1 cellular context compared by ENCODE assay signal in the genomic region with DNA sequence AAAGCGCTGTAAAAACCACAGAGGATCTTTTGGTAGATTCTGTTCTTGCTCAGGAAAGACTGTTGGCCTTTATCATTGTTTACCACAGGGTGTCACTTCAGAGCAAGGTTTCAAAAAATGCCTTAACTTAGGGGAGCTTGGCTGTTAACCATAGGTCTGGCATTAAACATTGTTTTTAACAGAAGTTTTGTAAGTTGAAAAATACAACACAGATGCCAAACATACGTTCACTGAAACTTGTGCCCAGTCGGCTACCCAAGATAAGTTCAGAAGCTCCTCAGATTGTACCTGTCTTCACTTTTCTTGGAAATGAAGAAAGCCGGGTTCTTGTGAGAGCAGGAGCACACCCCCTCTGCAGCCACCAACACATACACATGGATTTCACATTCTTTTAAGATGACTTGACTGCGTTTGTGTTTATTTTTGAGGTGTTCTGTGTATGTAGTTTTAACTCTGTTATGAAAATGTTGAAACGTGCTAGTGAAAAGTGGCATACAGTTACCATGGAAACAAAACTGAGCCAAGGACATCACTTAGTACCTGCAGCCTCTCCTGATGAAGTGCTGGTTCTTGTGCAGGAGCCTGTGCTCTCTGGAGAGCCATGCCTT.
TF ChIP-seq lines count a peak whose summit lies in the region.

No MANE protein-coding gene starts in this region.

TF ChIP-seq in HepG2, 621 proteins besides CTCF, POLR2A, EP300 and RAD21 (continued from another document and continues in another):
- TF ChIP-seq, protein P1, sequence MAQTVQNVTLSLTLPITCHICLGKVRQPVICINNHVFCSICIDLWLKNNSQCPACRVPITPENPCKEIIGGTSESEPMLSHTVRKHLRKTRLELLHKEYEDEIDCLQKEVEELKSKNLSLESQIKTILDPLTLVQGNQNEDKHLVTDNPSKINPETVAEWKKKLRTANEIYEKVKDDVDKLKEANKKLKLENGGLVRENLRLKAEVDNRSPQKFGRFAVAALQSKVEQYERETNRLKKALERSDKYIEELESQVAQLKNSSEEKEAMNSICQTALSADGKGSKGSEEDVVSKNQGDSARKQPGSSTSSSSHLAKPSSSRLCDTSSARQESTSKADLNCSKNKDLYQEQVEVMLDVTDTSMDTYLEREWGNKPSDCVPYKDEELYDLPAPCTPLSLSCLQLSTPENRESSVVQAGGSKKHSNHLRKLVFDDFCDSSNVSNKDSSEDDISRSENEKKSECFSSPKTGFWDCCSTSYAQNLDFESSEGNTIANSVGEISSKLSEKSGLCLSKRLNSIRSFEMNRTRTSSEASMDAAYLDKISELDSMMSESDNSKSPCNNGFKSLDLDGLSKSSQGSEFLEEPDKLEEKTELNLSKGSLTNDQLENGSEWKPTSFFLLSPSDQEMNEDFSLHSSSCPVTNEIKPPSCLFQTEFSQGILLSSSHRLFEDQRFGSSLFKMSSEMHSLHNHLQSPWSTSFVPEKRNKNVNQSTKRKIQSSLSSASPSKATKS (CRISPR knock-in tag; IDR thresholded peaks at IDR 0.05), result no peak
- TF ChIP-seq ZFX (CRISPR knock-in tag; IDR thresholded peaks at IDR 0.05; ENCODE audit: low read depth) (no peak), TBL1XR1 (IDR thresholded peaks at IDR 0.05; ENCODE audit: borderline replicate concordance, low read length, partially characterized antibody) (no peak), FOXP1 (IDR thresholded peaks at IDR 0.05) (no peak), FOXP1 (CRISPR knock-in tag; IDR thresholded peaks at IDR 0.05) (0 out of 2 replicates have a peak, but pooled peaks have one; percentile 12), MATR3 (CRISPR knock-in tag; IDR thresholded peaks at IDR 0.05) (no peak), SAP130 (CRISPR knock-in tag; IDR thresholded peaks at IDR 0.05; ENCODE audit: low read depth) (peak; percentile 80; the same call in 1 of the 2 replicates), ESRRA (CRISPR knock-in tag; IDR thresholded peaks at IDR 0.05; ENCODE audit: low read depth) (no peak), AGO1 (IDR thresholded peaks at IDR 0.05; ENCODE audit: low read depth, low read length, poor library complexity, severe bottlenecking) (no peak), CENPT (CRISPR knock-in tag; IDR thresholded peaks at IDR 0.05; ENCODE audit: low read depth) (no peak), EED (CRISPR knock-in tag; IDR thresholded peaks at IDR 0.05) (no peak), NRL (CRISPR knock-in tag; IDR thresholded peaks at IDR 0.05; ENCODE audit: borderline replicate concordance) (no peak), MED1 (CRISPR knock-in tag; IDR thresholded peaks at IDR 0.05) (peak; percentile 21; the same call in 1 of the 2 replicates), ZNF274 (CRISPR knock-in tag; IDR thresholded peaks at IDR 0.05) (no peak), RELA (CRISPR knock-in tag; IDR thresholded peaks at IDR 0.05) (no peak), MTF2 (CRISPR knock-in tag; IDR thresholded peaks at IDR 0.05; ENCODE audit: borderline replicate concordance) (no peak), YEATS4 (CRISPR knock-in tag; IDR thresholded peaks at IDR 0.05; ENCODE audit: borderline replicate concordance) (0 out of 2 replicates have a peak, but pooled peaks have one; percentile 36), ZFP36 (IDR thresholded peaks at IDR 0.05; ENCODE audit: borderline replicate concordance, low read depth, low read length, partially characterized antibody) (peak; percentile 25), SKI (IDR thresholded peaks at IDR 0.05; ENCODE audit: partially characterized antibody) (no peak), RARA (CRISPR knock-in tag; IDR thresholded peaks at IDR 0.05) (0 out of 2 replicates have a peak, but pooled peaks have one; percentile 19), ZNF747 (CRISPR knock-in tag; IDR thresholded peaks at IDR 0.05; ENCODE audit: borderline replicate concordance) (no peak), ZNF251 (CRISPR knock-in tag; IDR thresholded peaks at IDR 0.05) (no peak), HOXA3 (CRISPR knock-in tag; IDR thresholded peaks at IDR 0.05) (peak; percentile 24; the same call in 1 of the 2 replicates), MXI1 (IDR thresholded peaks at IDR 0.05; ENCODE audit: borderline replicate concordance, low read depth, low read length) (peak; percentile 69; the same call in 1 of the 3 replicates), ZSCAN30 (CRISPR knock-in tag; IDR thresholded peaks at IDR 0.05) (no peak), ZNF451 (CRISPR knock-in tag; IDR thresholded peaks at IDR 0.05) (no peak), ZKSCAN5 (CRISPR knock-in tag; IDR thresholded peaks at IDR 0.05) (no peak), ZNF629 (CRISPR knock-in tag; conservative IDR thresholded peaks at IDR 0.05) (no peak)
- TF ChIP-seq, protein P2, sequence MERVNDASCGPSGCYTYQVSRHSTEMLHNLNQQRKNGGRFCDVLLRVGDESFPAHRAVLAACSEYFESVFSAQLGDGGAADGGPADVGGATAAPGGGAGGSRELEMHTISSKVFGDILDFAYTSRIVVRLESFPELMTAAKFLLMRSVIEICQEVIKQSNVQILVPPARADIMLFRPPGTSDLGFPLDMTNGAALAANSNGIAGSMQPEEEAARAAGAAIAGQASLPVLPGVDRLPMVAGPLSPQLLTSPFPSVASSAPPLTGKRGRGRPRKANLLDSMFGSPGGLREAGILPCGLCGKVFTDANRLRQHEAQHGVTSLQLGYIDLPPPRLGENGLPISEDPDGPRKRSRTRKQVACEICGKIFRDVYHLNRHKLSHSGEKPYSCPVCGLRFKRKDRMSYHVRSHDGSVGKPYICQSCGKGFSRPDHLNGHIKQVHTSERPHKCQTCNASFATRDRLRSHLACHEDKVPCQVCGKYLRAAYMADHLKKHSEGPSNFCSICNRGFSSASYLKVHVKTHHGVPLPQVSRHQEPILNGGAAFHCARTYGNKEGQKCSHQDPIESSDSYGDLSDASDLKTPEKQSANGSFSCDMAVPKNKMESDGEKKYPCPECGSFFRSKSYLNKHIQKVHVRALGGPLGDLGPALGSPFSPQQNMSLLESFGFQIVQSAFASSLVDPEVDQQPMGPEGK (CRISPR knock-in tag; IDR thresholded peaks at IDR 0.05), result 0 out of 2 replicates have a peak, but pooled peaks have one; percentile 15
- TF ChIP-seq, protein P3, sequence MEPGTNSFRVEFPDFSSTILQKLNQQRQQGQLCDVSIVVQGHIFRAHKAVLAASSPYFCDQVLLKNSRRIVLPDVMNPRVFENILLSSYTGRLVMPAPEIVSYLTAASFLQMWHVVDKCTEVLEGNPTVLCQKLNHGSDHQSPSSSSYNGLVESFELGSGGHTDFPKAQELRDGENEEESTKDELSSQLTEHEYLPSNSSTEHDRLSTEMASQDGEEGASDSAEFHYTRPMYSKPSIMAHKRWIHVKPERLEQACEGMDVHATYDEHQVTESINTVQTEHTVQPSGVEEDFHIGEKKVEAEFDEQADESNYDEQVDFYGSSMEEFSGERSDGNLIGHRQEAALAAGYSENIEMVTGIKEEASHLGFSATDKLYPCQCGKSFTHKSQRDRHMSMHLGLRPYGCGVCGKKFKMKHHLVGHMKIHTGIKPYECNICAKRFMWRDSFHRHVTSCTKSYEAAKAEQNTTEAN (CRISPR knock-in tag; conservative IDR thresholded peaks at IDR 0.05), result no peak
- TF ChIP-seq, protein P4, sequence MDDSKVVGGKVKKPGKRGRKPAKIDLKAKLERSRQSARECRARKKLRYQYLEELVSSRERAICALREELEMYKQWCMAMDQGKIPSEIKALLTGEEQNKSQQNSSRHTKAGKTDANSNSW (CRISPR knock-in tag; IDR thresholded peaks at IDR 0.05; ENCODE audit: borderline replicate concordance), result no peak
- TF ChIP-seq, protein P5, sequence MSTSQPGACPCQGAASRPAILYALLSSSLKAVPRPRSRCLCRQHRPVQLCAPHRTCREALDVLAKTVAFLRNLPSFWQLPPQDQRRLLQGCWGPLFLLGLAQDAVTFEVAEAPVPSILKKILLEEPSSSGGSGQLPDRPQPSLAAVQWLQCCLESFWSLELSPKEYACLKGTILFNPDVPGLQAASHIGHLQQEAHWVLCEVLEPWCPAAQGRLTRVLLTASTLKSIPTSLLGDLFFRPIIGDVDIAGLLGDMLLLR (CRISPR knock-in tag; IDR thresholded peaks at IDR 0.05), result no peak
- TF ChIP-seq, protein P6, sequence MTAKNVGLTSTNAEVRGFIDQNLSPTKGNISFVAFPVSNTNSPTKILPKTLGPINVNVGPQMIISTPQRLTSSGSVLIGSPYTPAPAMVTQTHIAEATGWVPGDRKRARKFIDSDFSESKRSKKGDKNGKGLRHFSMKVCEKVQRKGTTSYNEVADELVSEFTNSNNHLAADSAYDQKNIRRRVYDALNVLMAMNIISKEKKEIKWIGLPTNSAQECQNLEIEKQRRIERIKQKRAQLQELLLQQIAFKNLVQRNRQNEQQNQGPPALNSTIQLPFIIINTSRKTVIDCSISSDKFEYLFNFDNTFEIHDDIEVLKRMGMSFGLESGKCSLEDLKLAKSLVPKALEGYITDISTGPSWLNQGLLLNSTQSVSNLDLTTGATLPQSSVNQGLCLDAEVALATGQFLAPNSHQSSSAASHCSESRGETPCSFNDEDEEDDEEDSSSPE (CRISPR knock-in tag; IDR thresholded peaks at IDR 0.05), result peak; percentile 34; the same call in 1 of the 2 replicates
- TF ChIP-seq, protein P7, sequence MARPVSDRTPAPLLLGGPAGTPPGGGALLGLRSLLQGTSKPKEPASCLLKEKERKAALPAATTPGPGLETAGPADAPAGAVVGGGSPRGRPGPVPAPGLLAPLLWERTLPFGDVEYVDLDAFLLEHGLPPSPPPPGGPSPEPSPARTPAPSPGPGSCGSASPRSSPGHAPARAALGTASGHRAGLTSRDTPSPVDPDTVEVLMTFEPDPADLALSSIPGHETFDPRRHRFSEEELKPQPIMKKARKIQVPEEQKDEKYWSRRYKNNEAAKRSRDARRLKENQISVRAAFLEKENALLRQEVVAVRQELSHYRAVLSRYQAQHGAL (CRISPR knock-in tag; IDR thresholded peaks at IDR 0.05; ENCODE audit: not compliant biosample characterization), result no peak
- TF ChIP-seq, protein P8, sequence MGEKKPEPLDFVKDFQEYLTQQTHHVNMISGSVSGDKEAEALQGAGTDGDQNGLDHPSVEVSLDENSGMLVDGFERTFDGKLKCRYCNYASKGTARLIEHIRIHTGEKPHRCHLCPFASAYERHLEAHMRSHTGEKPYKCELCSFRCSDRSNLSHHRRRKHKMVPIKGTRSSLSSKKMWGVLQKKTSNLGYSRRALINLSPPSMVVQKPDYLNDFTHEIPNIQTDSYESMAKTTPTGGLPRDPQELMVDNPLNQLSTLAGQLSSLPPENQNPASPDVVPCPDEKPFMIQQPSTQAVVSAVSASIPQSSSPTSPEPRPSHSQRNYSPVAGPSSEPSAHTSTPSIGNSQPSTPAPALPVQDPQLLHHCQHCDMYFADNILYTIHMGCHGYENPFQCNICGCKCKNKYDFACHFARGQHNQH (CRISPR knock-in tag; IDR thresholded peaks at IDR 0.05), result 0 out of 2 replicates have a peak, but pooled peaks have one; percentile 19
- TF ChIP-seq, protein P9, sequence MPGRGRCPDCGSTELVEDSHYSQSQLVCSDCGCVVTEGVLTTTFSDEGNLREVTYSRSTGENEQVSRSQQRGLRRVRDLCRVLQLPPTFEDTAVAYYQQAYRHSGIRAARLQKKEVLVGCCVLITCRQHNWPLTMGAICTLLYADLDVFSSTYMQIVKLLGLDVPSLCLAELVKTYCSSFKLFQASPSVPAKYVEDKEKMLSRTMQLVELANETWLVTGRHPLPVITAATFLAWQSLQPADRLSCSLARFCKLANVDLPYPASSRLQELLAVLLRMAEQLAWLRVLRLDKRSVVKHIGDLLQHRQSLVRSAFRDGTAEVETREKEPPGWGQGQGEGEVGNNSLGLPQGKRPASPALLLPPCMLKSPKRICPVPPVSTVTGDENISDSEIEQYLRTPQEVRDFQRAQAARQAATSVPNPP (CRISPR knock-in tag; IDR thresholded peaks at IDR 0.05), result no peak
- TF ChIP-seq, protein P10, sequence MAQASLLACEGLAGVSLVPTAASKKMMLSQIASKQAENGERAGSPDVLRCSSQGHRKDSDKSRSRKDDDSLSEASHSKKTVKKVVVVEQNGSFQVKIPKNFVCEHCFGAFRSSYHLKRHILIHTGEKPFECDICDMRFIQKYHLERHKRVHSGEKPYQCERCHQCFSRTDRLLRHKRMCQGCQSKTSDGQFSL (CRISPR knock-in tag; IDR thresholded peaks at IDR 0.05), result 0 out of 2 replicates have a peak, but pooled peaks have one; percentile 27
- TF ChIP-seq, protein P11, sequence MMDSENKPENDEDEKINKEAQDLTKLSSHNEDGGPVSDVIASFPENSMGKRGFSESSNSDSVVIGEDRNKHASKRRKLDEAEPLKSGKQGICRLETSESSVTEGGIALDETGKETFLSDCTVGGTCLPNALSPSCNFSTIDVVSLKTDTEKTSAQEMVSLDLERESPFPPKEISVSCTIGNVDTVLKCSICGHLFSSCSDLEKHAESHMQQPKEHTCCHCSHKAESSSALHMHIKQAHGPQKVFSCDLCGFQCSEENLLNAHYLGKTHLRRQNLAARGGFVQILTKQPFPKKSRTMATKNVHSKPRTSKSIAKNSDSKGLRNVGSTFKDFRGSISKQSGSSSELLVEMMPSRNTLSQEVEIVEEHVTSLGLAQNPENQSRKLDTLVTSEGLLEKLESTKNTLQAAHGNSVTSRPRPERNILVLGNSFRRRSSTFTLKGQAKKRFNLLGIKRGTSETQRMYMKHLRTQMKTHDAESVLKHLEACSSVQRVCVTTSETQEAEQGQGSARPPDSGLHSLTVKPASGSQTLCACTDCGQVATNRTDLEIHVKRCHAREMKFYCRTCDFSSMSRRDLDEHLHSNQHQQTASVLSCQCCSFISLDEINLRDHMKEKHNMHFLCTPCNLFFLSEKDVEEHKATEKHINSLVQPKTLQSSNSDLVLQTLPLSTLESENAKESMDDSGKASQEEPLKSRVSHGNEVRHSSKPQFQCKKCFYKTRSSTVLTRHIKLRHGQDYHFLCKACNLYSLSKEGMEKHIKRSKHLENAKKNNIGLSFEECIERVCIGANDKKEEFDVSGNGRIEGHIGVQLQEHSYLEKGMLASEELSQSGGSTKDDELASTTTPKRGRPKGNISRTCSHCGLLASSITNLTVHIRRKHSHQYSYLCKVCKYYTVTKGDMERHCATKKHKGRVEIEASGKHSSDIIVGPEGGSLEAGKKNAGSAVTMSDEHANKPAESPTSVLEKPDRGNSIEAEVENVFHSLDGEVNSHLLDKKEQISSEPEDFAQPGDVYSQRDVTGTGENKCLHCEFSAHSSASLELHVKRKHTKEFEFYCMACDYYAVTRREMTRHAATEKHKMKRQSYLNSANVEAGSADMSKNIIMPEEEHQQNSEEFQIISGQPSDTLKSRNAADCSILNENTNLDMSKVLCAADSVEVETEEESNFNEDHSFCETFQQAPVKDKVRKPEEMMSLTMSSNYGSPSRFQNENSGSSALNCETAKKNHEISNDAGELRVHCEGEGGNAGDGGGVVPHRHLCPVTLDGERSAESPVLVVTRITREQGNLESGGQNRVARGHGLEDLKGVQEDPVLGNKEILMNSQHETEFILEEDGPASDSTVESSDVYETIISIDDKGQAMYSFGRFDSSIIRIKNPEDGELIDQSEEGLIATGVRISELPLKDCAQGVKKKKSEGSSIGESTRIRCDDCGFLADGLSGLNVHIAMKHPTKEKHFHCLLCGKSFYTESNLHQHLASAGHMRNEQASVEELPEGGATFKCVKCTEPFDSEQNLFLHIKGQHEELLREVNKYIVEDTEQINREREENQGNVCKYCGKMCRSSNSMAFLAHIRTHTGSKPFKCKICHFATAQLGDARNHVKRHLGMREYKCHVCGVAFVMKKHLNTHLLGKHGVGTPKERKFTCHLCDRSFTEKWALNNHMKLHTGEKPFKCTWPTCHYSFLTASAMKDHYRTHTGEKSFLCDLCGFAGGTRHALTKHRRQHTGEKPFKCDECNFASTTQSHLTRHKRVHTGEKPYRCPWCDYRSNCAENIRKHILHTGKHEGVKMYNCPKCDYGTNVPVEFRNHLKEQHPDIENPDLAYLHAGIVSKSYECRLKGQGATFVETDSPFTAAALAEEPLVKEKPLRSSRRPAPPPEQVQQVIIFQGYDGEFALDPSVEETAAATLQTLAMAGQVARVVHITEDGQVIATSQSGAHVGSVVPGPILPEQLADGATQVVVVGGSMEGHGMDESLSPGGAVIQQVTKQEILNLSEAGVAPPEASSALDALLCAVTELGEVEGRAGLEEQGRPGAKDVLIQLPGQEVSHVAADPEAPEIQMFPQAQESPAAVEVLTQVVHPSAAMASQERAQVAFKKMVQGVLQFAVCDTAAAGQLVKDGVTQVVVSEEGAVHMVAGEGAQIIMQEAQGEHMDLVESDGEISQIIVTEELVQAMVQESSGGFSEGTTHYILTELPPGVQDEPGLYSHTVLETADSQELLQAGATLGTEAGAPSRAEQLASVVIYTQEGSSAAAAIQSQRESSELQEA (CRISPR knock-in tag; IDR thresholded peaks at IDR 0.05; ENCODE audit: not compliant biosample characterization), result no peak
